8 cellular contexts compared by ENCODE assay signal in the genomic region with DNA sequence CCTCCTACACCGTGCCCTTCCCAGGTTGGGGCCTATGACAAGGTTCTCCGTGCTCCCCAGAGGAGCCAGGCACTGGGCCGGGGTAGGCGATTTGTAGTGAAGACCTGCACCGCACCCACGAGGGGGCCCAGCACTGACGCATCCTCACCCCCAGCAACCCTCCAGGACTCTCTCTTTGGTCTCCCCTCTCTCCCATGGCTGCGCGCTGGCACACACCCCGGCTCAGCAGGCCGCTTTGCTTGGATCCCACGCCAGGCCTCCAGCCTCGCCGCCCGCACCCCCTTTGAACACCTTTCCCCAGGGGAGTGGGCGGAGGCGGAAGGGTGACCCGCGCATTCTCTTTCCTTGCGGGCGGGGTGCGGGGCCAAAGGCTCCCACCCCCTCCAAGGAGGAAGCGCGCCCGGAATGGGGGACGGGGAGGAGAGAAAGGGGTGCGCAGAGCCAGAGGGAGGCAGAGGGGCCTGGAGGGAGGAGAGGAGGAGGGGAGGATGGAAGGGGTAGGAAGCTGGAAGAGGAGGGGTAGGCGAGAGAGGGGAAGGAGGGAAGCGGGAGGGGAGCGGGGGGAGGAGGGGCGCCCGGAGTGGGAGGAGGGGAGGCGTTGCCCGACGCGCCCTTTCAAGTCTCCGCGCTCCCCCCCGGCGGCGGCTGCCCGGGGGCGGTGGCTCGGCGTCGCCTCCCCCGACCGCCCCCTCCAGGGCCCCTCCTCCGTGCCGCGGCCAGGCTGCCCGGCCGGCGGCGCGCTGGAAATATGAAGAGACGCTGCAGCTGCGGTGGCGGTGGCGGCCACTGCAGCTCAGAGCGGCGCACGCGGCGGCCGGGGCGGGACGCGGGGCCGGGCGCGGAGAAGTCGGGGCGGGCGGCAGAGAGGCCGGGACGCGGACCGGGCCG. TPM values are rescaled to one million over a fixed set of nuclear protein-coding genes. Genes with fewer than 3 reads are reported as not detected.
DNase-seq lines count a peak whose midpoint lies in the region; TF ChIP-seq lines count a peak whose summit lies in the region.
"Had no signal": no experiment of that assay in that cellular context is flagged by ENCODE, and none has a peak within 500 bp of the region (broad histone marks: within the 10 kb centered on the region; RNA-seq: fewer than 3 reads in every experiment).

APCDD1 (plus strand) TSS at position 751 of the 888 bp plus-strand sequence. CDS start 347 bp downstream, outside the sequence.

- H3K4me1 Mint-ChIP-seq in H9 = peaks cover 12 to 25% of the 10 kb centered on the region in 2 experiments
- H3K4me1 Mint-ChIP-seq in activated CD4-positive, alpha-beta memory T cell treated with anti-CD3 and anti-CD28 coated beads, Interleukin-2, amount 10 ng/mL, durations not matched to agents 7 days and 5 days = peaks cover 2% of the 10 kb centered on the region

- no peak within 1 kb of the TSS for H4K5ac ChIP-seq in H9 (ENCODE audit: insufficient read length, low read depth, low read length)

- no peaks in the 10 kb centered on the region; a peak in 1 of 5 replicates for H3K9me3 Mint-ChIP-seq in H9
- no peaks in the 10 kb centered on the region for H3K9me3 Mint-ChIP-seq in activated CD4-positive, alpha-beta memory T cell treated with anti-CD3 and anti-CD28 coated beads, Interleukin-2, amount 10 ng/mL, durations not matched to agents 7 days and 5 days

- H3F3A ChIP-seq in OCI-LY1 (ENCODE audit: insufficient read depth, low read length) = no peaks in the 10 kb centered on the region

- no peak within 1 kb of the TSS for H2BK120ac ChIP-seq in H9 (ENCODE audit: low read depth, low read length, poor library complexity, severe bottlenecking)

- CTCF ChIA-PET in activated CD4-positive, alpha-beta memory T cell treated with anti-CD3 and anti-CD28 coated beads, Interleukin-2, amount 10 ng/mL, durations not matched to agents 7 days and 5 days (lab: Charles Lee) = no interaction called here

- no peak within 1 kb of the TSS for H3K4ac ChIP-seq in H9 (ENCODE audit: low read depth, low read length)

- no peak within 1 kb of the TSS for H2BK15ac ChIP-seq in H9 (ENCODE audit: low read depth, low read length)

- H3K4me3 Mint-ChIP-seq in H9 = peak within 1 kb of the TSS; percentile 70 to 88
- no peak within 1 kb of the TSS for H3K4me3 Mint-ChIP-seq in activated CD4-positive, alpha-beta memory T cell treated with anti-CD3 and anti-CD28 coated beads, Interleukin-2, amount 10 ng/mL, durations not matched to agents 7 days and 5 days

- H3K4me3 ChIP-seq in OCI-LY1 (ENCODE audit: low read depth, low read length, poor library complexity, severe bottlenecking) = peak within 1 kb of the TSS; percentile 30

- H2BK12ac ChIP-seq in H9 (ENCODE audit: insufficient read length, low read depth, low read length) = no peak within 1 kb of the TSS

- H3K18ac ChIP-seq in H9 (ENCODE audit: insufficient read length, low read depth, low read length) = no peak within 1 kb of the TSS

- H3K27ac Mint-ChIP-seq in H9 = peak within 1 kb of the TSS in 2 of 3 experiments; percentile 26 to 85; a peak in 2 of 7 replicates
- no peak within 1 kb of the TSS for H3K27ac Mint-ChIP-seq in activated CD4-positive, alpha-beta memory T cell treated with anti-CD3 and anti-CD28 coated beads, Interleukin-2, amount 10 ng/mL, durations not matched to agents 7 days and 5 days

- H3K27me3 ChIP-seq in H9 (ENCODE audit: insufficient read depth, low read length) = peaks cover 15% of the 10 kb centered on the region; the same call in 1 of the 2 replicates
- H3K27me3 ChIP-seq in OCI-LY1 (ENCODE audit: insufficient read depth, low read length) = peaks cover 3% of the 10 kb centered on the region; the same call in 1 of the 2 replicates

- no peak within 1 kb of the TSS for H3K56ac ChIP-seq in H9 (ENCODE audit: insufficient read length, low read depth, low read length)

- no peak within 1 kb of the TSS for H2BK20ac ChIP-seq in H9 (ENCODE audit: low read depth, low read length, poor library complexity, severe bottlenecking)

- H4K8ac ChIP-seq in H9 (replicated peaks; ENCODE audit: insufficient read length, low read depth, low read length) = no peak within 1 kb of the TSS

- no peak within 1 kb of the TSS for H3K23ac ChIP-seq in H9 (ENCODE audit: insufficient read length, low read depth, low read length)

- H4K20me1 ChIP-seq in H9 (ENCODE audit: control insufficient read depth, insufficient read depth, insufficient read length) = no peaks in the 10 kb centered on the region
- H4K20me1 ChIP-seq in OCI-LY1 (ENCODE audit: insufficient read depth, low read length) = no peaks in the 10 kb centered on the region

- H4K91ac ChIP-seq in H9 (ENCODE audit: insufficient read length, low read depth, low read length) = no peak within 1 kb of the TSS

- peak; percentile 6; the same call in 1 of the 3 replicates for TF ChIP-seq CTCF in H9 (conservative IDR thresholded peaks at IDR 0.05)
- TF ChIP-seq CTCF in OCI-LY1 (IDR thresholded peaks at IDR 0.05; ENCODE audit: low read length) = no peak

- H3T11ph ChIP-seq in H9 (ENCODE audit: low read length) = no peak within 1 kb of the TSS

- H3K9me2 ChIP-seq in OCI-LY1 (ENCODE audit: low read depth, low read length) = no peaks in the 10 kb centered on the region

- peaks cover 0 to 2% (median 0%) of the 10 kb centered on the region in 3 experiments; a peak in 2 of 7 replicates for H3K36me3 Mint-ChIP-seq in H9 (ENCODE audit: insufficient read depth in 1 of 3, low read depth in 3 of 3)
- no peaks in the 10 kb centered on the region for H3K36me3 Mint-ChIP-seq in activated CD4-positive, alpha-beta memory T cell treated with anti-CD3 and anti-CD28 coated beads, Interleukin-2, amount 10 ng/mL, durations not matched to agents 7 days and 5 days (ENCODE audit: low read depth)

- H3K4me1 ChIP-seq in H9 (ENCODE audit: insufficient read depth, low read length) (peaks cover 4% of the 10 kb centered on the region; the same call in 1 of the 2 replicates), OCI-LY1 (ENCODE audit: insufficient read depth, low read length, severe bottlenecking) (no peaks in the 10 kb centered on the region)

- peak within 1 kb of the TSS; percentile 24 for H3K9ac ChIP-seq in H9 (ENCODE audit: extremely low read depth, insufficient read length, low read length)
- H3K9ac ChIP-seq in OCI-LY1 (ENCODE audit: low read length) = no peak within 1 kb of the TSS

- peak within 1 kb of the TSS; percentile 50 for H3K4me2 ChIP-seq in H9 (ENCODE audit: insufficient read depth, insufficient read length, low read length)
- H3K4me2 ChIP-seq in OCI-LY1 (ENCODE audit: low read length) = peak within 1 kb of the TSS; percentile 17; the same call in 1 of the 2 replicates

- no peak within 1 kb of the TSS for H3K27ac ChIP-seq in H9 (ENCODE audit: insufficient read length, low read depth, low read length)
- H3K27ac ChIP-seq in OCI-LY1 (ENCODE audit: low read depth, low read length, poor library complexity, severe bottlenecking) = no peak within 1 kb of the TSS

- peaks cover 8% of the 10 kb centered on the region for H3K23me2 ChIP-seq in H9 (ENCODE audit: insufficient read length, low read depth, low read length, poor library complexity, severe bottlenecking)

- no peaks in the 10 kb centered on the region for H3K9me3 ChIP-seq in H9 (ENCODE audit: control insufficient read depth, low read depth, low read length)
- no peaks in the 10 kb centered on the region for H3K9me3 ChIP-seq in OCI-LY1 (ENCODE audit: low read length)

- peaks cover 67% of the 10 kb centered on the region for H3K27me3 Mint-ChIP-seq in H9 (ENCODE audit: low read depth)
- peaks cover 68% of the 10 kb centered on the region for H3K27me3 Mint-ChIP-seq in activated CD4-positive, alpha-beta memory T cell treated with anti-CD3 and anti-CD28 coated beads, Interleukin-2, amount 10 ng/mL, durations not matched to agents 7 days and 5 days

- TF ChIP-seq POLR2A in erythroblast (IDR thresholded peaks at IDR 0.05; ENCODE audit: low read length) = no peak

- peak; percentile 85 for DNase-seq in H9
- DNase-seq in erythroblast (lab: John Stamatoyannopoulos, UW) = peak; percentile 24 to 34
- DNase-seq in mucosa of gallbladder (ENCODE audit: low spot score) = peak; percentile 71
- DNase-seq in ureter (ENCODE audit: low spot score) = peak; percentile 84
- DNase-seq in activated CD4-positive, alpha-beta memory T cell treated with anti-CD3 and anti-CD28 coated beads, Interleukin-2, amount 10 ng/mL, durations not matched to agents 7 days and 5 days = no peak
- no peak for DNase-seq in stimulated activated CD4-positive, alpha-beta T cell treated with anti-CD3 and anti-CD28 coated beads, Interleukin-1b, Interleukin-23, amount 100 ng/mL, for 48 hours

- POLR2A ChIA-PET in activated CD4-positive, alpha-beta memory T cell treated with anti-CD3 and anti-CD28 coated beads, Interleukin-2, amount 10 ng/mL, durations not matched to agents 7 days and 5 days (lab: Charles Lee) = no interaction called here

- no CpG with 5 or more reads among the region's 80 CpGs for WGBS in H9 (ENCODE audit: extremely low coverage, insufficient read length, low lambda C conversion rate)

- no peak within 1 kb of the TSS for H2BK5ac ChIP-seq in H9 (ENCODE audit: insufficient read length, low read length)

- peak within 1 kb of the TSS; percentile 86 for H3K14ac ChIP-seq in H9 (ENCODE audit: insufficient read depth, low read length)

- no peak within 1 kb of the TSS for H2AFZ ChIP-seq in H9 (ENCODE audit: low read length)
- H2AFZ ChIP-seq in OCI-LY1 (ENCODE audit: low read length) = no peak within 1 kb of the TSS

- no peaks in the 10 kb centered on the region for H3K36me3 ChIP-seq in OCI-LY1 (ENCODE audit: insufficient read depth, low read length)

- H3K79me2 ChIP-seq in H9 (ENCODE audit: insufficient read depth, low read length) = no peaks in the 10 kb centered on the region
- no peaks in the 10 kb centered on the region for H3K79me2 ChIP-seq in OCI-LY1 (ENCODE audit: insufficient read depth, low read length)

- no peak within 1 kb of the TSS for H2AK5ac ChIP-seq in H9 (ENCODE audit: insufficient read length, low read length)

- H3K79me1 ChIP-seq in H9 (ENCODE audit: insufficient read depth, low read depth, low read length, poor library complexity, severe bottlenecking) = no peaks in the 10 kb centered on the region

RNA-seq across cellular contexts. Expression of gene APCDD1, which starts in this region (rescaled TPM):
- 1.2 and 1.8 TPM in 2 replicates for total RNA-seq in H9 (2021)
- total RNA-seq in mucosa of gallbladder = 170 TPM
- total RNA-seq in ureter = 98.4 TPM
- not detected for total RNA-seq in activated CD4-positive, alpha-beta memory T cell treated with anti-CD3 and anti-CD28 coated beads, Interleukin-2, amount 10 ng/mL, durations not matched to agents 7 days and 5 days
- total RNA-seq: T-helper 2 cell treated with Interferon-gamma antibody and Interleukin-4, amounts not matched to agents 100 ng/mL and 5 ng/mL, for 36 hours had no signal

Comparison
In these comparisons a context has a peak if more than half of its experiments do, and no peak if none do; other contexts are left out.
1. RNA of gene APCDD1 (total RNA-seq): 170 TPM in mucosa of gallbladder (single experiment) and 98.4 TPM in ureter (single experiment); 1.2 to 1.8 TPM in H9 and not detected in activated CD4-positive, alpha-beta memory T cell treated with anti-CD3 and anti-CD28 coated beads, Interleukin-2, amount 10 ng/mL, durations not matched to agents 7 days and 5 days; every median in the first group is over 10 times any median in the second.
2. DNase-seq: peak in H9 (single experiment), erythroblast (2 of 2), mucosa of gallbladder (single experiment) and ureter (single experiment); none in activated CD4-positive, alpha-beta memory T cell treated with anti-CD3 and anti-CD28 coated beads, Interleukin-2, amount 10 ng/mL, durations not matched to agents 7 days and 5 days (single experiment) and stimulated activated CD4-positive, alpha-beta T cell treated with anti-CD3 and anti-CD28 coated beads, Interleukin-1b, Interleukin-23, amount 100 ng/mL, for 48 hours (single experiment).